11 cellular contexts compared by ENCODE assay signal in the genomic region with DNA sequence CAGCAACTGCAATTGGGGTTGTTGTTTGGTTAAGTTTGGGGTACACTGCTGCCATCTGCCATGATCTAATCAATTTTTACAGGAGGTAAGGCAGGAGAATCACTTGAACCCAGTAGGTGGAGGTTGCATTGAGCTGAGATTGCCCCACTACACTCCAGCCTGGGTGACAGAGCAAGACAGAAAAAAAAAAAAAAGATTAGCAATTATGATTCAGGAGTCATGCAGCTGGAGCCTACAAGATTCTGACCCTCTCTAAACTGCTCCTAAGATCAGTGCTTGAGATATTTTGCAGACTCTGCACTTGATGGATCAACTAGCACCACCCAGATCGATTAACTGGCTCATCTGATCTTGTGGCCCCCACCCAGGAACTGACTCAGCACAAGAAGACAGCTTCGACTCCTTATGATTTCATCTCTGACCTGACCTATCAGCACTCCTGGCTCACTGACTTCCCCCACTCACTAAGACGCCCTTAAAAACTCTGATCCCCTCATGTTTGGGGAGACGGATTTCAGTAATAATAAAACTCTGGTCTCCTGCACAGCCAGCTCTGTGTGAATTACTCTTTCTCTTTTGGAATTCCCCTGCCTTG. TPM values are rescaled to one million over a fixed set of nuclear protein-coding genes. Genes with fewer than 3 reads are reported as not detected.
"Had no signal": no experiment of that assay in that cellular context is flagged by ENCODE, and none has a peak within 500 bp of the region (broad histone marks: within the 10 kb centered on the region; RNA-seq: fewer than 3 reads in every experiment).

No MANE protein-coding gene starts in this region.

RNA-seq across cellular contexts. Expression of a gene that starts 13.1 kb away (rescaled TPM):
- total RNA-seq: dermis microvascular lymphatic vessel endothelial cell, endodermal cell, endothelial cell of umbilical vein, kidney, left colon, occipital lobe, smooth muscle cell, stomach, thoracic aorta, transverse colon, ureter had no signal
- polyA plus RNA-seq: endothelial cell of umbilical vein, stomach had no signal
